25 cellular contexts compared by ENCODE assay signal in the genomic region with DNA sequence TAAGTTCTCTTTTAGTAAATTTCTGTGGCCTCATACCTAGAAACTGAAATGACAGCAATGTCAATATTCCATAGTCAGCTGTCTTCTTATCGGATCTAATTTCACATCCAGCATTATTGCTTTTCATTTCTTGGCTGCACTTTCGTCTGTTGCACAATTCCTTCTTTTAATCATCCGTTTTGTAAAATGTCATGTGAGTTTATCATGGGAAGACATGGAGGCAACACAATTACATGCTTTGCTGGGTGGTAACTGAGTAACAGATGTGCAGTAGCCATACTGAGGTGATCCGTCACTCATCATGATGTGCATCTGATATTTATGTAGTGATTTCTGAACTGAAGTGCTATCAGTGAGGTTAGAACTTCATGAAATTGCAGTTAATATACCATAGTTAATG.
DNase-seq lines count a peak whose midpoint lies in the region; ATAC-seq and TF ChIP-seq lines count a peak whose summit lies in the region.
"Had no signal": no experiment of that assay in that cellular context is flagged by ENCODE, and none has a peak within 500 bp of the region (broad histone marks: within the 10 kb centered on the region; RNA-seq: fewer than 3 reads in every experiment).

No MANE protein-coding gene starts in this region.

- H3K4me1 ChIP-seq in SJSA1 (replicated peaks) = peaks cover 50% of the 10 kb centered on the region
- H3K4me1 ChIP-seq: A549, Peyer's patch had no signal

- DNase-seq in AG09319 (ENCODE audit: extremely low read depth, low read depth) (peak; percentile 23), SJSA1 (ENCODE audit: low read depth in 1 of 2, low spot score in 2 of 2) (no peak), epithelial cell of prostate (ENCODE audit: low read depth, low spot score) (no peak), myocyte (ENCODE audit: low read depth) (peak; percentile 47), SHP77 treated with DMSO at 0.1 percent for 48 hours (lab: John Stamatoyannopoulos, UW) (no peak), NCI-H345 (lab: John Stamatoyannopoulos, UW) (no peak), coronary artery (ENCODE audit: low spot score) (no peak)
- DNase-seq: activated CD4-positive, alpha-beta memory T cell treated with anti-CD3 and anti-CD28 coated beads for 36 hours; activated CD4-positive, CD25-positive, alpha-beta regulatory T cell; activated gamma-delta T cell treated with Interleukin-2 at 50 U/mL for 16 hours; cerebellar nuclear complex; effector memory CD8-positive, alpha-beta T cell; GF-D8; hippocampal formation; islet precursor cell; NCI-H187; NK-92 treated with Interleukin-12 subunit alpha and Interleukin-12 subunit beta, amount 100 ng/mL, for 24 hours; Peyer's patch; stimulated activated CD8-positive, alpha-beta memory T cell treated with anti-CD3 and anti-CD28 coated beads, Interleukin-4, amount 100 ng/mL, for 48 hours; T-helper 9 cell had no signal

- no peak for ATAC-seq in GM18867 (IDR thresholded peaks at IDR 0.05; ENCODE audit: unreplicated experiment)
- ATAC-seq: A549; effector memory CD8-positive, alpha-beta T cell had no signal

- H3K36me3 ChIP-seq in SJSA1 = no peaks in the 10 kb centered on the region
- H3K36me3 ChIP-seq: MG63, Peyer's patch, right atrium auricular region had no signal

- H3K9me3 ChIP-seq in SJSA1 (replicated peaks) = no peaks in the 10 kb centered on the region
- H3K9me3 ChIP-seq: A549, MG63, Peyer's patch had no signal

- TF ChIP-seq CTCF in AG09319 (IDR thresholded peaks at IDR 0.05; ENCODE audit: low read depth, low read length) (no peak), coronary artery (IDR thresholded peaks at IDR 0.05) (no peak)

- H3K4me3 ChIP-seq in SJSA1 (no peak overlapping the region), coronary artery (no peak overlapping the region)
- H3K4me3 ChIP-seq: A549, lung, MG63, Peyer's patch, right atrium auricular region had no signal

- H3K27ac ChIP-seq in SJSA1 (peak overlapping the region; percentile 74), epithelial cell of prostate (peak overlapping the region; percentile 37), coronary artery (no peak overlapping the region)
- H3K27ac ChIP-seq: A549, Peyer's patch, right atrium auricular region had no signal

- H3K27me3 ChIP-seq in SJSA1 (replicated peaks) = no peaks in the 10 kb centered on the region
- H3K27me3 ChIP-seq: MG63, Peyer's patch, right atrium auricular region had no signal

Comparison
In these comparisons a context has a peak if more than half of its experiments do, and no peak if none do; other contexts are left out.
1. DNase-seq: peak in AG09319 (single experiment) and myocyte (single experiment); none in SJSA1 (0 of 2), epithelial cell of prostate (single experiment), SHP77 treated with DMSO at 0.1 percent for 48 hours (single experiment), NCI-H345 (single experiment) and coronary artery (single experiment).
2. H3K27ac ChIP-seq: peak in SJSA1 (single experiment) and epithelial cell of prostate (single experiment); none in coronary artery (0 of 2).